13 cellular contexts compared by ENCODE assay signal in genomic region chr13:50170447-50171037, GRCh38.
A peak's percentile ranks its signal among the peaks of the same experiment; 100 is the strongest.
DNase-seq lines count a peak whose midpoint lies in the region; ATAC-seq and TF ChIP-seq lines count a peak whose summit lies in the region.
"Had no signal": no experiment of that assay in that cellular context is flagged by ENCODE, and none has a peak within 500 bp of the region (broad histone marks: within the 10 kb centered on the region; RNA-seq: fewer than 3 reads in every experiment).

No MANE protein-coding gene starts in this region.

- dilution Hi-C loops in mammary epithelial cell (cut with HindIII; ENCODE audit: low sequenced_read_pairs), result no loop called here

- no peak overlapping the region for H2AFZ ChIP-seq in Loucy (ENCODE audit: low read length)
- no peak overlapping the region for H2AFZ ChIP-seq in mammary epithelial cell (ENCODE audit: low read depth, low read length)

- peaks cover 1% of the 10 kb centered on the region for H3K36me3 Mint-ChIP-seq in mesothelial cell of epicardium
- H3K36me3 Mint-ChIP-seq: naive B cell had no signal

- H3K4me1 Mint-ChIP-seq in mesothelial cell of epicardium, result peaks cover 4% of the 10 kb centered on the region
- H3K4me1 Mint-ChIP-seq: naive B cell had no signal

- no peak overlapping the region for H3K9ac ChIP-seq in Loucy (ENCODE audit: low read depth, low read length, poor library complexity, severe bottlenecking)
- no peak overlapping the region for H3K9ac ChIP-seq in mammary epithelial cell (ENCODE audit: insufficient read depth, low read length)

- H3K27me3 ChIP-seq in Loucy (ENCODE audit: insufficient read depth, low read length, poor library complexity, severe bottlenecking) (no peaks in the 10 kb centered on the region), mammary epithelial cell (ENCODE audit: insufficient read depth, low read length) (no peaks in the 10 kb centered on the region)
- H3K27me3 ChIP-seq: transverse colon had no signal

- no peaks in the 10 kb centered on the region for H4K20me1 ChIP-seq in Loucy (ENCODE audit: insufficient read depth, low read length, poor library complexity, severe bottlenecking)
- no peaks in the 10 kb centered on the region for H4K20me1 ChIP-seq in mammary epithelial cell (ENCODE audit: insufficient read depth, low read length)

- TF ChIP-seq CTCF in Loucy (conservative IDR thresholded peaks at IDR 0.05; ENCODE audit: low read length) (peak; percentile 40; the same call in 1 of the 2 replicates), mammary epithelial cell (conservative IDR thresholded peaks at IDR 0.05 in 1 of 2, IDR thresholded peaks at IDR 0.05 in 1 of 2; ENCODE audit: extremely low read depth in 1 of 2, insufficient read depth in 1 of 2, low read depth in 1 of 2, low read length in 2 of 2) (peak in 1 of 2 donors; percentile 47), mesothelial cell of epicardium (IDR thresholded peaks at IDR 0.05; ENCODE audit: unreplicated experiment) (no peak)

- H3K27ac ChIP-seq in mammary epithelial cell (ENCODE audit: insufficient read depth, low read depth, low read length), result no peak overlapping the region
- H3K27ac ChIP-seq: transverse colon had no signal

- H3K9me3 ChIP-seq in Loucy (ENCODE audit: insufficient read depth, low read depth, low read length), result no peaks in the 10 kb centered on the region
- no peaks in the 10 kb centered on the region for H3K9me3 ChIP-seq in mammary epithelial cell (replicated peaks; ENCODE audit: insufficient read depth, low read length)
- H3K9me3 ChIP-seq: transverse colon had no signal

- no peaks in the 10 kb centered on the region for H3K27me3 Mint-ChIP-seq in mesothelial cell of epicardium (ENCODE audit: low read depth)
- H3K27me3 Mint-ChIP-seq: naive B cell had no signal

- H3K4me2 ChIP-seq in Loucy (ENCODE audit: low read depth, low read length, poor library complexity, severe bottlenecking) (no peak overlapping the region), mammary epithelial cell (ENCODE audit: insufficient read depth, low read depth, low read length) (no peak overlapping the region)

- H3F3A ChIP-seq in Loucy (ENCODE audit: low read depth), result peaks cover 5% of the 10 kb centered on the region; the same call in 1 of the 2 replicates

- no peak overlapping the region for H3K4me3 Mint-ChIP-seq in mesothelial cell of epicardium

- CTCF ChIA-PET in mammary epithelial cell (lab: Charles Lee; ENCODE audit: low non-redundant PET), result no interaction called here

- H3K27ac Mint-ChIP-seq in mesothelial cell of epicardium, result peak overlapping the region; percentile 30

- H3K36me3 ChIP-seq in Loucy (ENCODE audit: insufficient read depth, low read length) (no peaks in the 10 kb centered on the region), mammary epithelial cell (ENCODE audit: insufficient read depth, low read length) (no peaks in the 10 kb centered on the region)
- H3K36me3 ChIP-seq: transverse colon had no signal

- no peaks in the 10 kb centered on the region for H3K9me2 ChIP-seq in Loucy (replicated peaks; ENCODE audit: low read depth, low read length)

- intact Hi-C loops in mammary epithelial cell (cut with micrococcal nuclease), result loop anchor here (1.0 to 10.0 kb wide), 3 partner anchors 204 to 631 kb away; no protein-coding TSS in a partner anchor

- H3K79me2 ChIP-seq in Loucy (ENCODE audit: insufficient read depth, low read length) (no peaks in the 10 kb centered on the region), mammary epithelial cell (ENCODE audit: insufficient read depth, low read length) (no peaks in the 10 kb centered on the region)

- in situ Hi-C loops in mammary epithelial cell (cut with MboI; ENCODE audit: low sequenced_read_pairs in 2 of 2), result no loop called here

- no peaks in the 10 kb centered on the region for H3K4me1 ChIP-seq in Loucy (ENCODE audit: insufficient read depth, low read length, poor library complexity, severe bottlenecking)
- no peaks in the 10 kb centered on the region for H3K4me1 ChIP-seq in mammary epithelial cell (ENCODE audit: insufficient read depth, low read length)
- H3K4me1 ChIP-seq: transverse colon had no signal

- peaks cover 3% of the 10 kb centered on the region for H3K9me3 Mint-ChIP-seq in mesothelial cell of epicardium

- no peak overlapping the region for H3K4me3 ChIP-seq in Loucy (ENCODE audit: low read length, poor library complexity, severe bottlenecking)
- H3K4me3 ChIP-seq in mammary epithelial cell (replicated peaks in 1 of 3; ENCODE audit: insufficient read depth in 1 of 3, low read depth in 2 of 3, low read length in 3 of 3), result no peak overlapping the region
- H3K4me3 ChIP-seq: transverse colon had no signal

- 56% methylated on average over 2 of the region's 2 CpGs for WGBS in mammary epithelial cell (ENCODE audit: low coverage, missing lambda C conversion rate)

- BruUV-seq in mammary epithelial cell (replicated peaks; lab: Mats Ljungman, UMichigan), result no TSS peak

- peak; percentile 24 for DNase-seq in AG20443 (ENCODE audit: low spot score)
- peak; percentile 26 for DNase-seq in mammary epithelial cell
- DNase-seq in mesothelial cell of epicardium (ENCODE audit: low spot score in 2 of 2, unreplicated experiment in 2 of 2), result no peak
- no peak for DNase-seq in stimulated activated CD4-positive, alpha-beta T cell treated with anti-CD3 and anti-CD28 coated beads, Interleukin-15, amount 100 ng/mL, for 24 hours
- no peak for DNase-seq in activated naive CD4-positive, alpha-beta T cell treated with anti-CD3 and anti-CD28 coated beads, Interleukin-2, amount 50 U/mL, for 16 hours
- DNase-seq in HK-2 (ENCODE audit: unreplicated experiment), result no peak
- DNase-seq: DMS 273 treated with DMSO at 0.1 percent for 48 hours; H7; naive B cell; stimulated activated CD4-positive, alpha-beta T cell treated with anti-CD3 and anti-CD28 coated beads, Interleukin-1b, Interleukin-23, amount 100 ng/mL, for 48 hours; transverse colon had no signal

- ATAC-seq in GM21619 (IDR thresholded peaks at IDR 0.05; ENCODE audit: unreplicated experiment), result no peak

Comparison
In these comparisons a context has a peak if more than half of its experiments do, and no peak if none do; other contexts are left out.
1. DNase-seq: peak in AG20443 (single experiment) and mammary epithelial cell (single experiment); none in mesothelial cell of epicardium (0 of 2), stimulated activated CD4-positive, alpha-beta T cell treated with anti-CD3 and anti-CD28 coated beads, Interleukin-15, amount 100 ng/mL, for 24 hours (single experiment), activated naive CD4-positive, alpha-beta T cell treated with anti-CD3 and anti-CD28 coated beads, Interleukin-2, amount 50 U/mL, for 16 hours (single experiment) and HK-2 (single experiment).